Comparison of ENCODE assay signal across 22 cellular contexts in genomic region chr15:45094358-45094730, GRCh38. TPM values are rescaled to one million over a fixed set of nuclear protein-coding genes. Genes with fewer than 3 reads are reported as not detected.
DNase-seq lines count a peak whose midpoint lies in the region; ATAC-seq and TF ChIP-seq lines count a peak whose summit lies in the region.
"Had no signal": no experiment of that assay in that cellular context is flagged by ENCODE, and none has a peak within 500 bp of the region (broad histone marks: within the 10 kb centered on the region; RNA-seq: fewer than 3 reads in every experiment).

No MANE protein-coding gene starts in this region.

- H3K27me3 ChIP-seq in WERI-Rb-1 (ENCODE audit: insufficient read depth, low read depth, severe bottlenecking) (no peaks in the 10 kb centered on the region), upper lobe of left lung (no peaks in the 10 kb centered on the region)
- H3K27me3 ChIP-seq: BLaER1 had no signal

- no peak overlapping the region for H3K4me3 Mint-ChIP-seq in activated CD8-positive, alpha-beta memory T cell treated with anti-CD3 and anti-CD28 coated beads, Interleukin-2, amount 10 ng/mL, durations not matched to agents 7 days and 5 days
- H3K4me3 Mint-ChIP-seq in activated naive CD8-positive, alpha-beta T cell treated with anti-CD3 and anti-CD28 coated beads, Interleukin-2, amount 50 U/mL, for 24 hours, result no peak overlapping the region
- H3K4me3 Mint-ChIP-seq: CD8-positive, alpha-beta memory T cell had no signal

- TF ChIP-seq EP300 in upper lobe of left lung (IDR thresholded peaks at IDR 0.05), result no peak

- no peak for TF ChIP-seq POLR2A in upper lobe of left lung (IDR thresholded peaks at IDR 0.05)

- no peaks in the 10 kb centered on the region for H3K4me1 ChIP-seq in upper lobe of left lung

- CTCF ChIA-PET in activated CD8-positive, alpha-beta memory T cell treated with anti-CD3 and anti-CD28 coated beads, Interleukin-2, amount 10 ng/mL, durations not matched to agents 7 days and 5 days (lab: Charles Lee), result no interaction called here

- H3K27ac ChIP-seq in WERI-Rb-1 (no peak overlapping the region), upper lobe of left lung (no peak overlapping the region)
- H3K27ac ChIP-seq: BLaER1, PC-9 had no signal

- no peaks in the 10 kb centered on the region for H3K4me1 Mint-ChIP-seq in activated CD8-positive, alpha-beta memory T cell treated with anti-CD3 and anti-CD28 coated beads, Interleukin-2, amount 10 ng/mL, durations not matched to agents 7 days and 5 days
- no peaks in the 10 kb centered on the region for H3K4me1 Mint-ChIP-seq in activated naive CD8-positive, alpha-beta T cell treated with anti-CD3 and anti-CD28 coated beads, Interleukin-2, amount 50 U/mL, for 24 hours
- H3K4me1 Mint-ChIP-seq: CD8-positive, alpha-beta memory T cell had no signal

- no peak for TF ChIP-seq CTCF in WERI-Rb-1 (IDR thresholded peaks at IDR 0.05; ENCODE audit: low read depth, low read length)
- TF ChIP-seq CTCF in upper lobe of left lung (IDR thresholded peaks at IDR 0.05), result no peak

- no peak overlapping the region for H3K27ac Mint-ChIP-seq in activated CD8-positive, alpha-beta memory T cell treated with anti-CD3 and anti-CD28 coated beads, Interleukin-2, amount 10 ng/mL, durations not matched to agents 7 days and 5 days
- H3K27ac Mint-ChIP-seq in activated naive CD8-positive, alpha-beta T cell treated with anti-CD3 and anti-CD28 coated beads, Interleukin-2, amount 50 U/mL, for 24 hours, result no peak overlapping the region
- H3K27ac Mint-ChIP-seq: CD8-positive, alpha-beta memory T cell had no signal

- H3K4me3 ChIP-seq in WERI-Rb-1 (ENCODE audit: low read depth, low read length), result no peak overlapping the region
- no peak overlapping the region for H3K4me3 ChIP-seq in upper lobe of left lung
- H3K4me3 ChIP-seq: BLaER1, PC-9 had no signal

- ATAC-seq in activated CD8-positive, alpha-beta memory T cell treated with anti-CD3 and anti-CD28 coated beads, Interleukin-2, amount 10 ng/mL, durations not matched to agents 7 days and 5 days, result no peak
- ATAC-seq in upper lobe of left lung (ENCODE audit: low FRiP score in 2 of 2) (peak; percentile 20 to 71), HG03521 (IDR thresholded peaks at IDR 0.05; ENCODE audit: unreplicated experiment) (no peak)
- ATAC-seq in activated naive CD8-positive, alpha-beta T cell treated with anti-CD3 and anti-CD28 coated beads, Interleukin-2, amount 50 U/mL, for 24 hours, result no peak
- ATAC-seq: HepG2, Right ventricle myocardium inferior had no signal

- peaks cover 21% of the 10 kb centered on the region for H3K27me3 Mint-ChIP-seq in activated CD8-positive, alpha-beta memory T cell treated with anti-CD3 and anti-CD28 coated beads, Interleukin-2, amount 10 ng/mL, durations not matched to agents 7 days and 5 days
- H3K27me3 Mint-ChIP-seq in activated naive CD8-positive, alpha-beta T cell treated with anti-CD3 and anti-CD28 coated beads, Interleukin-2, amount 50 U/mL, for 24 hours, result peaks cover 7% of the 10 kb centered on the region

- H3K9me3 ChIP-seq in WERI-Rb-1 (ENCODE audit: severe bottlenecking), result no peaks in the 10 kb centered on the region
- no peaks in the 10 kb centered on the region for H3K9me3 ChIP-seq in upper lobe of left lung
- H3K9me3 ChIP-seq: BLaER1 had no signal

- peak; percentile 38 for DNase-seq in activated CD8-positive, alpha-beta memory T cell treated with anti-CD3 and anti-CD28 coated beads for 24 hours
- DNase-seq in activated CD8-positive, alpha-beta memory T cell treated with anti-CD3 and anti-CD28 coated beads, Interleukin-2, amount 10 ng/mL, durations not matched to agents 7 days and 5 days, result no peak
- peak; percentile 62 for DNase-seq in WERI-Rb-1
- peak; percentile 89 for DNase-seq in mesenteric fat pad (ENCODE audit: low spot score)
- no peak for DNase-seq in upper lobe of left lung
- no peak for DNase-seq in activated naive CD8-positive, alpha-beta T cell treated with anti-CD3 and anti-CD28 coated beads, Interleukin-2, amount 50 U/mL, for 24 hours
- no peak for DNase-seq in hippocampal formation (lab: John Stamatoyannopoulos, UW)
- DNase-seq: 8988T; CD8-positive, alpha-beta memory T cell; DMS79; NCI-H1048; NCI-H1436 treated with DMSO at 0.1 percent for 48 hours; NCI-H2029 treated with DMSO at 0.1 percent for 48 hours; NCI-H2171 treated with DMSO at 0.1 percent for 48 hours; NCI-H774; PC-9 had no signal

- H3K36me3 ChIP-seq in WERI-Rb-1, result no peaks in the 10 kb centered on the region
- H3K36me3 ChIP-seq in upper lobe of left lung, result no peaks in the 10 kb centered on the region
- H3K36me3 ChIP-seq: BLaER1 had no signal

- WGBS in upper lobe of left lung, 2 donors, result 81 to 83% methylated on average over 9 of the region's 9 CpGs

- no peaks in the 10 kb centered on the region for H3K9me3 Mint-ChIP-seq in activated CD8-positive, alpha-beta memory T cell treated with anti-CD3 and anti-CD28 coated beads, Interleukin-2, amount 10 ng/mL, durations not matched to agents 7 days and 5 days (ENCODE audit: low read depth)
- no peaks in the 10 kb centered on the region for H3K9me3 Mint-ChIP-seq in activated naive CD8-positive, alpha-beta T cell treated with anti-CD3 and anti-CD28 coated beads, Interleukin-2, amount 50 U/mL, for 24 hours
- H3K9me3 Mint-ChIP-seq: CD8-positive, alpha-beta memory T cell had no signal

- H3K36me3 Mint-ChIP-seq in activated CD8-positive, alpha-beta memory T cell treated with anti-CD3 and anti-CD28 coated beads, Interleukin-2, amount 10 ng/mL, durations not matched to agents 7 days and 5 days, result no peaks in the 10 kb centered on the region
- no peaks in the 10 kb centered on the region for H3K36me3 Mint-ChIP-seq in activated naive CD8-positive, alpha-beta T cell treated with anti-CD3 and anti-CD28 coated beads, Interleukin-2, amount 50 U/mL, for 24 hours (ENCODE audit: low read depth)
- H3K36me3 Mint-ChIP-seq: CD8-positive, alpha-beta memory T cell had no signal

RNA-seq across cellular contexts. Expression of gene DUOX2, which starts 19.6 kb away (rescaled TPM):
- total RNA-seq in activated CD8-positive, alpha-beta memory T cell treated with anti-CD3 and anti-CD28 coated beads, Interleukin-2, amount 10 ng/mL, durations not matched to agents 7 days and 5 days, result not detected
- total RNA-seq in mesenteric fat pad (0.80 TPM), upper lobe of left lung (10 to 100 TPM in 1 of 6 donors, 1 to 10 TPM in 5; 2.7 to 27.2 (median 6.7) TPM)
- total RNA-seq: CD8-positive, alpha-beta memory T cell; HepG2; PC-9 had no signal

RNA-seq across cellular contexts. Expression of gene DUOXA2, which starts 19.8 kb away (rescaled TPM):
- total RNA-seq in activated CD8-positive, alpha-beta memory T cell treated with anti-CD3 and anti-CD28 coated beads, Interleukin-2, amount 10 ng/mL, durations not matched to agents 7 days and 5 days, result not detected
- not detected for total RNA-seq in mesenteric fat pad
- under 1 TPM in 1 of 6 donors, not detected in 5; 0.13 TPM for total RNA-seq in upper lobe of left lung
- total RNA-seq: CD8-positive, alpha-beta memory T cell; HepG2; MCF 10A; NCI-H460; PC-9; Right ventricle myocardium inferior had no signal

RNA-seq across cellular contexts. Expression of gene DUOXA1, which starts 35.3 kb away (rescaled TPM):
- not detected for total RNA-seq in activated CD8-positive, alpha-beta memory T cell treated with anti-CD3 and anti-CD28 coated beads, Interleukin-2, amount 10 ng/mL, durations not matched to agents 7 days and 5 days
- 1.8 TPM for total RNA-seq in mesenteric fat pad
- 100 to 1,000 TPM in 5 of 6 donors, 10 to 100 TPM in 1; 84.2 to 530 (median 181) TPM for total RNA-seq in upper lobe of left lung
- total RNA-seq: HepG2 had no signal

RNA-seq across cellular contexts. Expression of gene DUOX1, which starts 35.5 kb away (rescaled TPM):
- under 1 TPM in 1 of 2 experiments, not detected in 1; 0.07 TPM for total RNA-seq in activated CD8-positive, alpha-beta memory T cell treated with anti-CD3 and anti-CD28 coated beads, Interleukin-2, amount 10 ng/mL, durations not matched to agents 7 days and 5 days
- total RNA-seq in mesenteric fat pad (2.5 TPM), upper lobe of left lung (1,000 to 10,000 TPM in 1 of 6 donors, 100 to 1,000 TPM in 5; 215 to 1,314 (median 495) TPM)
- total RNA-seq: HepG2, NCI-H460, PC-9 had no signal

Comparison
In these comparisons a context has a peak if more than half of its experiments do, and no peak if none do; other contexts are left out.
1. DNase-seq: peak in activated CD8-positive, alpha-beta memory T cell treated with anti-CD3 and anti-CD28 coated beads for 24 hours (single experiment), WERI-Rb-1 (single experiment) and mesenteric fat pad (single experiment); none in activated CD8-positive, alpha-beta memory T cell treated with anti-CD3 and anti-CD28 coated beads, Interleukin-2, amount 10 ng/mL, durations not matched to agents 7 days and 5 days (single experiment), upper lobe of left lung (0 of 2), activated naive CD8-positive, alpha-beta T cell treated with anti-CD3 and anti-CD28 coated beads, Interleukin-2, amount 50 U/mL, for 24 hours (single experiment) and hippocampal formation (0 of 2).
2. ATAC-seq: peak in upper lobe of left lung (2 of 2); none in activated CD8-positive, alpha-beta memory T cell treated with anti-CD3 and anti-CD28 coated beads, Interleukin-2, amount 10 ng/mL, durations not matched to agents 7 days and 5 days (single experiment), activated naive CD8-positive, alpha-beta T cell treated with anti-CD3 and anti-CD28 coated beads, Interleukin-2, amount 50 U/mL, for 24 hours (single experiment) and HG03521 (single experiment).
3. RNA of gene DUOXA1, which starts 35.3 kb away (total RNA-seq): 84.2 to 530 TPM in upper lobe of left lung; 1.8 TPM in mesenteric fat pad (single experiment) and not detected in activated CD8-positive, alpha-beta memory T cell treated with anti-CD3 and anti-CD28 coated beads, Interleukin-2, amount 10 ng/mL, durations not matched to agents 7 days and 5 days; every median in the first group is over 10 times any median in the second.